Comparison of ENCODE assay signal across 8 cellular contexts in genomic region chr9:4741365-4742031, GRCh38. TPM values are rescaled to one million over a fixed set of nuclear protein-coding genes. Genes with fewer than 3 reads are reported as not detected.
DNase-seq lines count a peak whose midpoint lies in the region; ATAC-seq, FAIRE-seq and TF ChIP-seq lines count a peak whose summit lies in the region.

No MANE protein-coding gene starts in this region.

- H3K27ac ChIP-seq in left ventricle myocardium inferior (replicated peaks): peak overlapping the region; percentile 95
- H3K27ac ChIP-seq in trophoblast cell (ENCODE audit: low read depth, low read length): peak overlapping the region; percentile 6

- in situ Hi-C loops in ACHN (cut with HindIII; ENCODE audit: low pct_ligation_motif_present, low pct_unique_long_range_greater_than_20kb, low sequenced_read_pairs): no loop called here

- no peak for TF ChIP-seq POLR2A in GM12892 (IDR thresholded peaks at IDR 0.05; ENCODE audit: low read depth, low read length)

- peaks cover 11% of the 10 kb centered on the region for H3K79me1 ChIP-seq in trophoblast cell (ENCODE audit: low read length)

- peak overlapping the region; percentile 39 for H2AK5ac ChIP-seq in trophoblast cell (ENCODE audit: low read length)

- H2BK12ac ChIP-seq in trophoblast cell (ENCODE audit: low read length): peak overlapping the region; percentile 27

- ATAC-seq in HG02798 (IDR thresholded peaks at IDR 0.05; ENCODE audit: poor library complexity, unreplicated experiment) (no peak), HG03097 (IDR thresholded peaks at IDR 0.05; ENCODE audit: low FRiP score, unreplicated experiment) (no peak)

- H2AFZ ChIP-seq in trophoblast cell (ENCODE audit: insufficient read depth, low read length, poor library complexity): peak overlapping the region; percentile 85

- H3K4me3 ChIP-seq in adipocyte (ENCODE audit: low read length) (peak overlapping the region; percentile 96), left ventricle myocardium inferior (peak overlapping the region; percentile 85), trophoblast cell (ENCODE audit: low read depth, low read length) (peak overlapping the region; percentile 93)

- H4K91ac ChIP-seq in trophoblast cell (ENCODE audit: low read depth, low read length): peak overlapping the region; percentile 77

- peak overlapping the region; percentile 92 for H3K18ac ChIP-seq in trophoblast cell (ENCODE audit: low read length)

- H3K4me2 ChIP-seq in trophoblast cell (ENCODE audit: low read length): peak overlapping the region; percentile 82

- H3K4me1 ChIP-seq in adipocyte (ENCODE audit: control insufficient read depth, insufficient read depth, low read length) (peaks cover 30% of the 10 kb centered on the region), left ventricle myocardium inferior (peaks cover 46% of the 10 kb centered on the region), trophoblast cell (ENCODE audit: control insufficient read depth in 1 of 2, insufficient read depth in 2 of 2, low read length in 2 of 2) (peaks cover 7 to 10% of the 10 kb centered on the region in 2 experiments)

- DNase-seq in ACHN (peak; percentile 30), GM12892 (ENCODE audit: insufficient read length) (peak; percentile 14), NCI-H146 (lab: John Stamatoyannopoulos, UW) (peak; percentile 66), adipocyte (ENCODE audit: low read depth) (peak; percentile 7), left ventricle myocardium inferior (peak; percentile 47), trophoblast cell (peak in 1 of 2 donors; percentile 25)

- intact Hi-C loops in left ventricle myocardium inferior (cut with micrococcal nuclease): no loop called here

- H2BK5ac ChIP-seq in trophoblast cell (ENCODE audit: low read depth, low read length, poor library complexity): peak overlapping the region; percentile 41

- H3K27me3 ChIP-seq in adipocyte (replicated peaks; ENCODE audit: control insufficient read depth, insufficient read depth, low read length) (no peaks in the 10 kb centered on the region), left ventricle myocardium inferior (ENCODE audit: low read depth) (no peaks in the 10 kb centered on the region), trophoblast cell (ENCODE audit: insufficient read depth, low read length) (no peaks in the 10 kb centered on the region)

- H3K14ac ChIP-seq in trophoblast cell (ENCODE audit: low read length): peak overlapping the region; percentile 72

- peak overlapping the region; percentile 50 for H3K4ac ChIP-seq in trophoblast cell (ENCODE audit: low read depth, low read length)

- peak overlapping the region; percentile 82 for H4K12ac ChIP-seq in trophoblast cell (ENCODE audit: low read depth, low read length)

- H3K36me3 ChIP-seq in adipocyte (ENCODE audit: control insufficient read depth, insufficient read depth, low read length, severe bottlenecking) (no peaks in the 10 kb centered on the region), left ventricle myocardium inferior (no peaks in the 10 kb centered on the region), trophoblast cell (ENCODE audit: control insufficient read depth in 1 of 2, insufficient read depth in 2 of 2, low read length in 2 of 2) (peaks cover 0 to 1% of the 10 kb centered on the region in 2 experiments)

- H3K9me3 ChIP-seq in adipocyte (ENCODE audit: control insufficient read depth, low read length) (no peaks in the 10 kb centered on the region), left ventricle myocardium inferior (replicated peaks) (no peaks in the 10 kb centered on the region), trophoblast cell (ENCODE audit: insufficient read depth, low read depth, low read length) (no peaks in the 10 kb centered on the region)

- no peak for TF ChIP-seq CTCF in left ventricle myocardium inferior (IDR thresholded peaks at IDR 0.05; ENCODE audit: borderline replicate concordance)

- FAIRE-seq in GM12892 (lab: Jason Lieb, UNC): no peak

- H3K79me2 ChIP-seq in trophoblast cell (ENCODE audit: control insufficient read depth, insufficient read depth, low read length, poor library complexity): peaks cover 19% of the 10 kb centered on the region

- H3K9ac ChIP-seq in adipocyte (ENCODE audit: low read length): peak overlapping the region; percentile 93
- peak overlapping the region; percentile 18 for H3K9ac ChIP-seq in trophoblast cell (ENCODE audit: low read length)

- H2BK120ac ChIP-seq in trophoblast cell (ENCODE audit: insufficient read depth, low read length, poor library complexity): peak overlapping the region; percentile 56

- H4K8ac ChIP-seq in trophoblast cell (ENCODE audit: low read depth, low read length): peak overlapping the region; percentile 94

- WGBS in trophoblast cell (ENCODE audit: extremely low coverage, insufficient coverage, insufficient read length): no CpG with 5 or more reads among the region's 52 CpGs

- H3K23ac ChIP-seq in trophoblast cell (ENCODE audit: low read length): no peak overlapping the region

RNA-seq across cellular contexts. Expression of gene AK3, which starts 0.5 kb away (rescaled TPM):
- polyA plus RNA-seq in GM12892 (2012; ENCODE audit: missing spikeins): 31.9 TPM
- 197 TPM for total RNA-seq in left ventricle myocardium inferior
- 32.9 and 34.0 TPM in 2 replicates for polyA plus RNA-seq in trophoblast cell (2013)

RNA-seq across cellular contexts. Expression of gene RCL1, which starts 51.2 kb away (rescaled TPM):
- polyA plus RNA-seq in GM12892 (2012; ENCODE audit: missing spikeins): 23.4 TPM
- 4.9 TPM for total RNA-seq in left ventricle myocardium inferior
- polyA plus RNA-seq in trophoblast cell (2013): 25.3 and 26.8 TPM in 2 replicates
